In the genomic region with DNA sequence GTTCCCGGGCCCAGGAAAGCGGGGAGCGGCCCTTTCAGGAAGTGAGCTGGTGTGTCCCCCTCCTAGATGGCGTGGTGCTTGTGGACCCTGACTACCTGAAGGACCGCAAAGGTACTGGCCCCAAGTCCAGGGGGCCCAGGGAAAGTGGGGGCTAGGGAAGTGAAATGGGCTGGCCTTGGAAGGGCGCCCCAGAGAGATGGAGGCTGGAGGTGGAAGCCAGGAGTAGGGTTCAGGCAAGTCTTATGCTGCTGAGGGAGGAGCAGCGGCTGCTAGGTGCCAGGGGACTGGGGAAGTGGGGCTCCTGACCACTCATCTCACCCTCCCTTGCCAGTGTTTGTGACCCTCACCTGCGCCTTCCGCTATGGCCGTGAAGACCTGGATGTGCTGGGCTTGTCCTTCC, we compare ENCODE assay signal across 22 cellular contexts. TPM values are rescaled to one million over a fixed set of nuclear protein-coding genes. Genes with fewer than 3 reads are reported as not detected.
A peak's percentile ranks its signal among the peaks of the same experiment; 100 is the strongest.
DNase-seq lines count a peak whose midpoint lies in the region; ATAC-seq lines count a peak whose summit lies in the region.
"Had no signal": no experiment of that assay in that cellular context is flagged by ENCODE, and none has a peak within 500 bp of the region (broad histone marks: within the 10 kb centered on the region; RNA-seq: fewer than 3 reads in every experiment).

No MANE protein-coding gene starts in this region.

- H3K4me2 ChIP-seq in BLaER1, result peak overlapping the region; percentile 91
- H3K4me2 ChIP-seq in BLaER1 treated with 17β-estradiol and CSF1 and Interleukin-3, amounts not matched to agents 10 nM and 100 nM, result peak overlapping the region; percentile 94 to 100 (median 99)
- H3K4me2 ChIP-seq: SK-N-SH had no signal

- no peaks in the 10 kb centered on the region for H3K9me3 Mint-ChIP-seq in activated CD8-positive, alpha-beta T cell treated with anti-CD3 and anti-CD28 coated beads, Interleukin-2, amount 10 ng/mL, durations not matched to agents 7 days and 5 days (ENCODE audit: insufficient read depth)
- no peaks in the 10 kb centered on the region for H3K9me3 Mint-ChIP-seq in memory B cell

- H3K27ac ChIP-seq in BLaER1, result peak overlapping the region; percentile 84
- H3K27ac ChIP-seq in BLaER1 treated with 17β-estradiol and CSF1 and Interleukin-3, amounts not matched to agents 10 nM and 100 nM, result peak overlapping the region in 10 of 11 experiments; percentile 70 to 99 (median 98); a peak in 19 of 22 replicates
- H3K27ac ChIP-seq: tibial nerve had no signal

- 0 out of 2 replicates have a peak overlapping the region, but pooled peaks have one; percentile 53 for H3K9ac ChIP-seq in BLaER1
- peak overlapping the region; percentile 58 to 99 (median 75); a peak in 20 of 22 replicates for H3K9ac ChIP-seq in BLaER1 treated with 17β-estradiol and CSF1 and Interleukin-3, amounts not matched to agents 10 nM and 100 nM
- H3K9ac ChIP-seq: SK-N-SH had no signal

- H3K36me3 ChIP-seq in BLaER1, result peaks cover 53% of the 10 kb centered on the region
- H3K36me3 ChIP-seq in BLaER1 treated with 17β-estradiol and CSF1 and Interleukin-3, amounts not matched to agents 10 nM and 100 nM, result peaks cover 55 to 86% (median 76%) of the 10 kb centered on the region in 11 experiments

- peaks cover 79% of the 10 kb centered on the region for H3K4me1 Mint-ChIP-seq in activated CD8-positive, alpha-beta T cell treated with anti-CD3 and anti-CD28 coated beads, Interleukin-2, amount 10 ng/mL, durations not matched to agents 7 days and 5 days (ENCODE audit: low read depth)
- peaks cover 30% of the 10 kb centered on the region for H3K4me1 Mint-ChIP-seq in memory B cell

- peaks cover 20% of the 10 kb centered on the region for H3K9me3 ChIP-seq in BLaER1
- H3K9me3 ChIP-seq in BLaER1 treated with 17β-estradiol and CSF1 and Interleukin-3, amounts not matched to agents 10 nM and 100 nM (replicated peaks in 1 of 11), result peaks cover 0 to 26% (median 10%) of the 10 kb centered on the region in 11 experiments; a peak in 9 of 22 replicates
- H3K9me3 ChIP-seq: SK-N-SH, tibial nerve had no signal

- H3K27ac Mint-ChIP-seq in activated CD8-positive, alpha-beta T cell treated with anti-CD3 and anti-CD28 coated beads, Interleukin-2, amount 10 ng/mL, durations not matched to agents 7 days and 5 days, result peak overlapping the region; percentile 94
- H3K27ac Mint-ChIP-seq in memory B cell, result peak overlapping the region; percentile 79

- peak overlapping the region; percentile 81 for H3K4me3 Mint-ChIP-seq in activated CD8-positive, alpha-beta T cell treated with anti-CD3 and anti-CD28 coated beads, Interleukin-2, amount 10 ng/mL, durations not matched to agents 7 days and 5 days
- H3K4me3 Mint-ChIP-seq in memory B cell, result no peak overlapping the region

- H3K27me3 ChIP-seq in BLaER1, result no peaks in the 10 kb centered on the region
- no peaks in the 10 kb centered on the region for H3K27me3 ChIP-seq in BLaER1 treated with 17β-estradiol and CSF1 and Interleukin-3, amounts not matched to agents 10 nM and 100 nM
- H3K27me3 ChIP-seq: tibial nerve had no signal

- CTCF ChIA-PET in activated CD8-positive, alpha-beta T cell treated with anti-CD3 and anti-CD28 coated beads, Interleukin-2, amount 10 ng/mL, durations not matched to agents 7 days and 5 days (lab: Charles Lee), result interaction anchor here (1.1 to 1.8 kb wide), 3 partner anchors 16 to 80 kb away, joined by 3 to 4 read pairs (median 3); partner anchors contain the start of genes PSMB6 and VMO1

- H3K4me3 ChIP-seq in BLaER1, result no peak overlapping the region
- H3K4me3 ChIP-seq in BLaER1 treated with 17β-estradiol and CSF1 and Interleukin-3, amounts not matched to agents 10 nM and 100 nM, result peak overlapping the region in 8 of 10 experiments; percentile 39 to 100 (median 94); a peak in 15 of 20 replicates
- H3K4me3 ChIP-seq: GM12878, tibial nerve had no signal

- POLR2A ChIA-PET in activated CD8-positive, alpha-beta T cell treated with anti-CD3 and anti-CD28 coated beads, Interleukin-2, amount 10 ng/mL, durations not matched to agents 7 days and 5 days (lab: Charles Lee), result interaction anchor here (1.2 to 2.1 kb wide), 2 partner anchors 12 to 15 kb away, joined by 4 to 8 read pairs; partner anchors contain the start of gene MED11

- H3K27me3 Mint-ChIP-seq in activated CD8-positive, alpha-beta T cell treated with anti-CD3 and anti-CD28 coated beads, Interleukin-2, amount 10 ng/mL, durations not matched to agents 7 days and 5 days (ENCODE audit: low read depth), result no peaks in the 10 kb centered on the region
- H3K27me3 Mint-ChIP-seq in memory B cell, result no peaks in the 10 kb centered on the region

- peaks cover 79% of the 10 kb centered on the region for H3K36me3 Mint-ChIP-seq in activated CD8-positive, alpha-beta T cell treated with anti-CD3 and anti-CD28 coated beads, Interleukin-2, amount 10 ng/mL, durations not matched to agents 7 days and 5 days (ENCODE audit: low read depth)
- peaks cover 16% of the 10 kb centered on the region for H3K36me3 Mint-ChIP-seq in memory B cell

- peaks cover 91% of the 10 kb centered on the region for H3K4me1 ChIP-seq in BLaER1
- peaks cover 84 to 92% (median 88%) of the 10 kb centered on the region in 10 experiments for H3K4me1 ChIP-seq in BLaER1 treated with 17β-estradiol and CSF1 and Interleukin-3, amounts not matched to agents 10 nM and 100 nM

- ATAC-seq in activated CD8-positive, alpha-beta T cell treated with anti-CD3 and anti-CD28 coated beads, Interleukin-2, amount 10 ng/mL, durations not matched to agents 7 days and 5 days, result no peak
- no peak for ATAC-seq in memory B cell (ENCODE audit: low read depth)
- ATAC-seq: GM12878 had no signal

- peaks cover 15% of the 10 kb centered on the region for H4K20me1 ChIP-seq in BLaER1
- H4K20me1 ChIP-seq in BLaER1 treated with 17β-estradiol and CSF1 and Interleukin-3, amounts not matched to agents 10 nM and 100 nM, result peaks cover 14 to 90% (median 25%) of the 10 kb centered on the region in 11 experiments; a peak in 15 of 22 replicates

- DNase-seq in activated CD8-positive, alpha-beta T cell treated with anti-CD3 and anti-CD28 coated beads, Interleukin-2, amount 10 ng/mL, durations not matched to agents 7 days and 5 days, result no peak
- DNase-seq in memory B cell (ENCODE audit: low spot score in 2 of 2) (no peak), A172 (ENCODE audit: low spot score) (no peak), NOMO-1 (lab: John Stamatoyannopoulos, UW; ENCODE audit: unreplicated experiment in 2 of 2) (no peak), NCI-H1930 (lab: John Stamatoyannopoulos, UW) (no peak)
- DNase-seq: activated gamma-delta T cell treated with Interleukin-2 at 50 U/mL for 16 hours; cerebellar nuclear complex; COR-L47; DMS79 treated with DMSO at 0.1 percent for 48 hours; erythroblast; foreskin fibroblast; hippocampal formation; NCI-H1436 treated with DMSO at 0.1 percent for 48 hours; NCI-H2171 treated with DMSO at 0.1 percent for 48 hours; NCI-H526 treated with DMSO at 0.1 percent for 48 hours; SK-N-SH; stimulated activated CD4-positive, alpha-beta T cell treated with anti-CD3 and anti-CD28 coated beads, Interleukin-2, amount 100 ng/mL, for 24 hours; stimulated activated naive CD4-positive, alpha-beta T cell had no signal

RNA-seq across cellular contexts. Expression of gene ARRB2, which starts 5.6 kb away (rescaled TPM):
- 100 to 1,000 TPM; 302 to 316 TPM for total RNA-seq in activated CD8-positive, alpha-beta T cell treated with anti-CD3 and anti-CD28 coated beads, Interleukin-2, amount 10 ng/mL, durations not matched to agents 7 days and 5 days
- 6.7 and 12.3 TPM in 2 replicates for total RNA-seq in A172 (2014; rRNA removed; shearing (Covaris generic))

RNA-seq across cellular contexts. Expression of gene PELP1, which starts 12.1 kb away (rescaled TPM):
- total RNA-seq in activated CD8-positive, alpha-beta T cell treated with anti-CD3 and anti-CD28 coated beads, Interleukin-2, amount 10 ng/mL, durations not matched to agents 7 days and 5 days, result 10 to 100 TPM; 69.2 to 76.1 TPM
- total RNA-seq in A172 (2014; rRNA removed; shearing (Covaris generic)), result 23.5 and 29.5 TPM in 2 replicates

RNA-seq across cellular contexts. Expression of gene MED11, which starts 15.1 kb away (rescaled TPM):
- 10 to 100 TPM; 23.0 to 27.2 TPM for total RNA-seq in activated CD8-positive, alpha-beta T cell treated with anti-CD3 and anti-CD28 coated beads, Interleukin-2, amount 10 ng/mL, durations not matched to agents 7 days and 5 days
- 29.9 and 33.3 TPM in 2 replicates for total RNA-seq in A172 (2014; rRNA removed; shearing (Covaris generic))

RNA-seq across cellular contexts. Expression of gene ZMYND15, which starts 23.6 kb away (rescaled TPM):
- total RNA-seq in activated CD8-positive, alpha-beta T cell treated with anti-CD3 and anti-CD28 coated beads, Interleukin-2, amount 10 ng/mL, durations not matched to agents 7 days and 5 days, result not detected
- total RNA-seq in A172 (2014; rRNA removed; shearing (Covaris generic)), result 0.07 and 0.21 TPM in 2 replicates

RNA-seq across cellular contexts. Expression of gene CXCL16, which starts 23.6 kb away (rescaled TPM):
- total RNA-seq in activated CD8-positive, alpha-beta T cell treated with anti-CD3 and anti-CD28 coated beads, Interleukin-2, amount 10 ng/mL, durations not matched to agents 7 days and 5 days, result under 1 TPM; 0.50 to 0.89 TPM
- 5.1 and 8.1 TPM in 2 replicates for total RNA-seq in A172 (2014; rRNA removed; shearing (Covaris generic))

Comparison
In these comparisons a context has a peak if more than half of its experiments do, and no peak if none do; other contexts are left out.
1. RNA of gene ARRB2, which starts 5.6 kb away (total RNA-seq): 302 to 316 TPM in activated CD8-positive, alpha-beta T cell treated with anti-CD3 and anti-CD28 coated beads, Interleukin-2, amount 10 ng/mL, durations not matched to agents 7 days and 5 days; 6.7 to 12.3 TPM in A172; every median in the first group is over 10 times any median in the second.